1 cellular context compared by ENCODE assay signal in the genomic region with DNA sequence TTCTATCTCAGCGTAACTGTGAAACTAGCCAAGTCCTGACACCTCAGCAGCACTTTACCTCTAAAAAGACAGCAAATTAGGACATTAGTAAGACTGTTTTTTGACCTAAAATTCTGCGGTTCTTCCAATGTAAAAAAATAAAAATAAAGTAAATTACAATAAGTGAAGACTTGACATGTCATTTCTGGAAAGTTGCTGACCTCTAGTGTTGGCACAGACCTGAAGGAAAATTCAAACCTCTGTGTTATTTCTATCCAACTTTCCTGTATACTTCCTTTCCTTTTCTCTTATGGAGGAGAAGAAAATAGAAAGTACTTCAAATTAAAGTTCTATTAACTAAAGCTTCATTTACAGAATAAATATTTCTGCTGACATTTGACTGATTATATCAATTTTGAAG.
TF ChIP-seq lines count a peak whose summit lies in the region.

No MANE protein-coding gene starts in this region.

TF ChIP-seq in K562, 482 proteins besides CTCF, POLR2A, EP300 and RAD21 (continued from another document):
- TF ChIP-seq, protein P1, sequence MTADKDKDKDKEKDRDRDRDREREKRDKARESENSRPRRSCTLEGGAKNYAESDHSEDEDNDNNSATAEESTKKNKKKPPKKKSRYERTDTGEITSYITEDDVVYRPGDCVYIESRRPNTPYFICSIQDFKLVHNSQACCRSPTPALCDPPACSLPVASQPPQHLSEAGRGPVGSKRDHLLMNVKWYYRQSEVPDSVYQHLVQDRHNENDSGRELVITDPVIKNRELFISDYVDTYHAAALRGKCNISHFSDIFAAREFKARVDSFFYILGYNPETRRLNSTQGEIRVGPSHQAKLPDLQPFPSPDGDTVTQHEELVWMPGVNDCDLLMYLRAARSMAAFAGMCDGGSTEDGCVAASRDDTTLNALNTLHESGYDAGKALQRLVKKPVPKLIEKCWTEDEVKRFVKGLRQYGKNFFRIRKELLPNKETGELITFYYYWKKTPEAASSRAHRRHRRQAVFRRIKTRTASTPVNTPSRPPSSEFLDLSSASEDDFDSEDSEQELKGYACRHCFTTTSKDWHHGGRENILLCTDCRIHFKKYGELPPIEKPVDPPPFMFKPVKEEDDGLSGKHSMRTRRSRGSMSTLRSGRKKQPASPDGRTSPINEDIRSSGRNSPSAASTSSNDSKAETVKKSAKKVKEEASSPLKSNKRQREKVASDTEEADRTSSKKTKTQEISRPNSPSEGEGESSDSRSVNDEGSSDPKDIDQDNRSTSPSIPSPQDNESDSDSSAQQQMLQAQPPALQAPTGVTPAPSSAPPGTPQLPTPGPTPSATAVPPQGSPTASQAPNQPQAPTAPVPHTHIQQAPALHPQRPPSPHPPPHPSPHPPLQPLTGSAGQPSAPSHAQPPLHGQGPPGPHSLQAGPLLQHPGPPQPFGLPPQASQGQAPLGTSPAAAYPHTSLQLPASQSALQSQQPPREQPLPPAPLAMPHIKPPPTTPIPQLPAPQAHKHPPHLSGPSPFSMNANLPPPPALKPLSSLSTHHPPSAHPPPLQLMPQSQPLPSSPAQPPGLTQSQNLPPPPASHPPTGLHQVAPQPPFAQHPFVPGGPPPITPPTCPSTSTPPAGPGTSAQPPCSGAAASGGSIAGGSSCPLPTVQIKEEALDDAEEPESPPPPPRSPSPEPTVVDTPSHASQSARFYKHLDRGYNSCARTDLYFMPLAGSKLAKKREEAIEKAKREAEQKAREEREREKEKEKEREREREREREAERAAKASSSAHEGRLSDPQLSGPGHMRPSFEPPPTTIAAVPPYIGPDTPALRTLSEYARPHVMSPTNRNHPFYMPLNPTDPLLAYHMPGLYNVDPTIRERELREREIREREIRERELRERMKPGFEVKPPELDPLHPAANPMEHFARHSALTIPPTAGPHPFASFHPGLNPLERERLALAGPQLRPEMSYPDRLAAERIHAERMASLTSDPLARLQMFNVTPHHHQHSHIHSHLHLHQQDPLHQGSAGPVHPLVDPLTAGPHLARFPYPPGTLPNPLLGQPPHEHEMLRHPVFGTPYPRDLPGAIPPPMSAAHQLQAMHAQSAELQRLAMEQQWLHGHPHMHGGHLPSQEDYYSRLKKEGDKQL (CRISPR knock-in tag; IDR thresholded peaks at IDR 0.05; ENCODE audit: borderline replicate concordance), result no peak
- TF ChIP-seq ZFX (CRISPR knock-in tag; IDR thresholded peaks at IDR 0.05) (no peak), ZNF165 (CRISPR knock-in tag; IDR thresholded peaks at IDR 0.05; ENCODE audit: borderline replicate concordance) (no peak), U2AF2 (optimal IDR thresholded peaks at IDR 0.05; ENCODE audit: low read depth, low read length) (no peak)
- TF ChIP-seq, protein P2, sequence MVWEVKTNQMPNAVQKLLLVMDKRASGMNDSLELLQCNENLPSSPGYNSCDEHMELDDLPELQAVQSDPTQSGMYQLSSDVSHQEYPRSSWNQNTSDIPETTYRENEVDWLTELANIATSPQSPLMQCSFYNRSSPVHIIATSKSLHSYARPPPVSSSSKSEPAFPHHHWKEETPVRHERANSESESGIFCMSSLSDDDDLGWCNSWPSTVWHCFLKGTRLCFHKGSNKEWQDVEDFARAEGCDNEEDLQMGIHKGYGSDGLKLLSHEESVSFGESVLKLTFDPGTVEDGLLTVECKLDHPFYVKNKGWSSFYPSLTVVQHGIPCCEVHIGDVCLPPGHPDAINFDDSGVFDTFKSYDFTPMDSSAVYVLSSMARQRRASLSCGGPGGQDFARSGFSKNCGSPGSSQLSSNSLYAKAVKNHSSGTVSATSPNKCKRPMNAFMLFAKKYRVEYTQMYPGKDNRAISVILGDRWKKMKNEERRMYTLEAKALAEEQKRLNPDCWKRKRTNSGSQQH (CRISPR knock-in tag; IDR thresholded peaks at IDR 0.05), result no peak
